ENCODE assay signal across 33 cellular contexts in genomic region chr6:116307001-116307400, GRCh38.
"Had no signal": no experiment of that assay in that cellular context is flagged by ENCODE, and none has a peak within 500 bp of the region (broad histone marks: within the 10 kb centered on the region; RNA-seq: fewer than 3 reads in every experiment).

No MANE protein-coding gene starts in this region.

- H3K4me3 ChIP-seq: cardiac muscle cell, PC-9, SJCRH30, SK-N-MC had no signal

- H3K9me3 ChIP-seq: SJCRH30 had no signal

- H3K27ac ChIP-seq: brain microvascular endothelial cell, cardiac muscle cell, PC-9, RWPE1, SJCRH30, SK-N-MC, WERI-Rb-1 had no signal

- H3K27me3 ChIP-seq: brain microvascular endothelial cell, cardiac muscle cell, SJCRH30 had no signal

- ATAC-seq: activated CD8-positive, alpha-beta memory T cell treated with anti-CD3 and anti-CD28 coated beads, Interleukin-2, amount 10 ng/mL, durations not matched to agents 7 days and 5 days; activated naive CD8-positive, alpha-beta T cell treated with anti-CD3 and anti-CD28 coated beads, Interleukin-2, amount 50 U/mL, for 24 hours; Right ventricle myocardium inferior had no signal

- H3K4me1 ChIP-seq: SJCRH30 had no signal

- FAIRE-seq: RCC 7860 had no signal

- DNase-seq: activated CD4-positive, alpha-beta memory T cell treated with anti-CD3 and anti-CD28 coated beads, Interleukin-2, amount 10 ng/mL, durations not matched to agents 7 days and 5 days; activated CD4-positive, alpha-beta T cell treated with anti-CD3 and anti-CD28 coated beads for 1 hour; activated CD4-positive, alpha-beta T cell treated with anti-CD3 and anti-CD28 coated beads for 48 hours; activated CD4-positive, CD25-positive, alpha-beta regulatory T cell; activated CD8-positive, alpha-beta memory T cell treated with anti-CD3 and anti-CD28 coated beads for 24 hours; activated CD8-positive, alpha-beta memory T cell treated with anti-CD3 and anti-CD28 coated beads, Interleukin-2, amount 10 ng/mL, durations not matched to agents 7 days and 5 days; activated CD8-positive, alpha-beta memory T cell treated with anti-CD3 and anti-CD28 coated beads, Interleukin-2, amount 50 U/mL, for 48 hours; activated effector memory CD4-positive, alpha-beta T cell treated with Interleukin-2 at 50 U/mL for 16 hours; activated naive CD4-positive, alpha-beta T cell treated with anti-CD3 and anti-CD28 coated beads, Interleukin-2, amount 10 ng/mL, durations not matched to agents 7 days and 5 days; activated naive CD8-positive, alpha-beta T cell treated with anti-CD3 and anti-CD28 coated beads, Interleukin-2, amount 50 U/mL, for 24 hours; activated T-cell treated with anti-CD3 and anti-CD28 coated beads, Interleukin-2, amount 50 U/mL, for 48 hours; anterior cingulate cortex; brain microvascular endothelial cell; Karpas-422; NCI-H1105; NCI-H1417 treated with DMSO at 0.1 percent for 48 hours; NCI-H187 treated with DMSO at 0.1 percent for 48 hours; NCI-H2081; NCI-H2171 treated with DMSO at 0.1 percent for 48 hours; NCI-H2227 treated with DMSO at 0.1 percent for 48 hours; NCI-H446; NCI-H510A treated with DMSO at 0.1 percent for 48 hours; NCI-H69; NCI-H82; PC-9; SJCRH30; T1000; WERI-Rb-1 had no signal

- H3K36me3 ChIP-seq: brain microvascular endothelial cell, cardiac muscle cell, SJCRH30, WERI-Rb-1 had no signal
